24 cellular contexts compared by ENCODE assay signal in genomic region chr7:137445998-137446397, GRCh38.
"Had no signal": no experiment of that assay in that cellular context is flagged by ENCODE, and none has a peak within 500 bp of the region (broad histone marks: within the 10 kb centered on the region; RNA-seq: fewer than 3 reads in every experiment).

No MANE protein-coding gene starts in this region.

- H3K27me3 ChIP-seq: brain microvascular endothelial cell, right lobe of liver, stomach, testis, upper lobe of left lung had no signal

- H3K4me1 Mint-ChIP-seq: activated CD4-positive, alpha-beta T cell treated with anti-CD3 and anti-CD28 coated beads, Interleukin-2, amount 10 ng/mL, durations not matched to agents 7 days and 5 days; memory B cell had no signal

- ATAC-seq: activated CD4-positive, CD25-positive, alpha-beta regulatory T cell treated with anti-CD3 and anti-CD28 coated beads, Interleukin-2, amount 50 U/mL, for 24 hours; activated CD8-positive, alpha-beta T cell treated with anti-CD3 and anti-CD28 coated beads, Interleukin-2, amount 10 ng/mL, durations not matched to agents 7 days and 5 days; esophagus mucosa; foreskin keratinocyte; right lobe of liver had no signal

- H3K36me3 Mint-ChIP-seq: memory B cell had no signal

- H3K27ac ChIP-seq: brain microvascular endothelial cell, foreskin keratinocyte, prostate gland, right lobe of liver, stomach, testis, upper lobe of left lung had no signal

- H3K9me3 ChIP-seq: prostate gland, right lobe of liver, stomach, testis, upper lobe of left lung had no signal

- H3K4me3 ChIP-seq: prostate gland, right lobe of liver, stomach, testis, upper lobe of left lung had no signal

- DNase-seq: activated CD4-positive, alpha-beta T cell treated with anti-CD3 and anti-CD28 coated beads, Interleukin-2, amount 10 ng/mL, durations not matched to agents 7 days and 5 days; activated CD8-positive, alpha-beta T cell treated with anti-CD3 and anti-CD28 coated beads, Interleukin-2, amount 10 ng/mL, durations not matched to agents 7 days and 5 days; activated naive CD4-positive, alpha-beta T cell treated with Interleukin-2 at 50 U/mL for 16 hours; activated T-cell treated with anti-CD3 and anti-CD28 coated beads, Interleukin-2, amount 50 U/mL, for 24 hours; brain microvascular endothelial cell; cerebellar nuclear complex; cortex of kidney; foreskin keratinocyte; glutamatergic neuron; right lobe of liver; small intestine; stimulated activated CD4-positive, alpha-beta T cell treated with anti-CD3 and anti-CD28 coated beads, Interleukin-15, amount 100 ng/mL, for 24 hours; stimulated activated CD4-positive, alpha-beta T cell treated with anti-CD3 and anti-CD28 coated beads, Interleukin-2, amount 100 ng/mL, for 48 hours; stomach; T-helper 1 cell; T-helper 9 cell; testis; upper lobe of left lung had no signal

- H3K27ac Mint-ChIP-seq: activated CD4-positive, alpha-beta T cell treated with anti-CD3 and anti-CD28 coated beads, Interleukin-2, amount 10 ng/mL, durations not matched to agents 7 days and 5 days; activated CD8-positive, alpha-beta T cell treated with anti-CD3 and anti-CD28 coated beads, Interleukin-2, amount 10 ng/mL, durations not matched to agents 7 days and 5 days; activated T-cell treated with anti-CD3 and anti-CD28 coated beads, Interleukin-2, amount 50 U/mL, for 24 hours; activated T-helper 2 cell treated with anti-CD3 and anti-CD28 coated beads, Interferon-gamma antibody, Interleukin-2, Interleukin-4, amounts not matched to agents 10 μg/mL and 5 μg/mL and 100 μg/mL, durations not matched to agents 14 hours and 24 hours and 36 hours; memory B cell had no signal

- H3K27me3 Mint-ChIP-seq: activated T-cell treated with anti-CD3 and anti-CD28 coated beads, Interleukin-2, amount 50 U/mL, for 24 hours had no signal

- H3K36me3 ChIP-seq: brain microvascular endothelial cell, prostate gland, right lobe of liver, stomach, upper lobe of left lung had no signal

- H3K4me1 ChIP-seq: foreskin keratinocyte, prostate gland, right lobe of liver, stomach, testis, upper lobe of left lung had no signal

- H3K9me3 Mint-ChIP-seq: activated CD4-positive, alpha-beta T cell treated with anti-CD3 and anti-CD28 coated beads, Interleukin-2, amount 10 ng/mL, durations not matched to agents 7 days and 5 days; activated T-cell treated with anti-CD3 and anti-CD28 coated beads, Interleukin-2, amount 50 U/mL, for 24 hours; activated T-helper 2 cell treated with anti-CD3 and anti-CD28 coated beads, Interferon-gamma antibody, Interleukin-2, Interleukin-4, amounts not matched to agents 10 μg/mL and 5 μg/mL and 100 μg/mL, durations not matched to agents 14 hours and 24 hours and 36 hours had no signal

- H3K4me3 Mint-ChIP-seq: activated CD4-positive, alpha-beta T cell treated with anti-CD3 and anti-CD28 coated beads, Interleukin-2, amount 10 ng/mL, durations not matched to agents 7 days and 5 days; activated CD8-positive, alpha-beta T cell treated with anti-CD3 and anti-CD28 coated beads, Interleukin-2, amount 10 ng/mL, durations not matched to agents 7 days and 5 days; activated T-cell treated with anti-CD3 and anti-CD28 coated beads, Interleukin-2, amount 50 U/mL, for 24 hours; memory B cell; neural crest cell had no signal
